8 cellular contexts compared by ENCODE assay signal in genomic region chr6:39280247-39280731, GRCh38. TPM values are rescaled to one million over a fixed set of nuclear protein-coding genes. Genes with fewer than 3 reads are reported as not detected.
DNase-seq lines count a peak whose midpoint lies in the region; ATAC-seq and TF ChIP-seq lines count a peak whose summit lies in the region.

No MANE protein-coding gene starts in this region.

- H3K27me3 ChIP-seq in HCT116 (ENCODE audit: insufficient read depth, low read length) (no peaks in the 10 kb centered on the region), body of pancreas (no peaks in the 10 kb centered on the region), left lung (no peaks in the 10 kb centered on the region), BE2C (peaks cover 15% of the 10 kb centered on the region)

- no peaks in the 10 kb centered on the region for H3K79me2 ChIP-seq in HCT116 (ENCODE audit: insufficient read depth, low read length)

- TF ChIP-seq POLR2A in HCT116 (IDR thresholded peaks at IDR 0.05; ENCODE audit: borderline replicate concordance, extremely low read depth, insufficient read depth, insufficient read length) (no peak), body of pancreas (IDR thresholded peaks at IDR 0.05) (no peak)

- ATAC-seq in HCT116 (peak; percentile 94), body of pancreas (peak; percentile 78), left lung (peak; percentile 71), HG03432 (IDR thresholded peaks at IDR 0.05; ENCODE audit: unreplicated experiment) (no peak)

- POLR2A ChIA-PET in HCT116 (lab: Charles Lee), result no interaction called here

- peak overlapping the region; percentile 59 for H3K9ac ChIP-seq in HCT116 (ENCODE audit: low read length)

- peak overlapping the region; percentile 82 for H3K4me2 ChIP-seq in HCT116 (ENCODE audit: low read length)

- peak; percentile 4 for DNase-seq in ACHN
- peak; percentile 69 for DNase-seq in HCT116 (ENCODE audit: low read depth, low spot score)
- DNase-seq in body of pancreas, result peak; percentile 28 to 63 (median 42)
- no peak for DNase-seq in left lung
- DNase-seq in activated CD8-positive, alpha-beta memory T cell treated with anti-CD3 and anti-CD28 coated beads for 24 hours, result no peak
- DNase-seq in BE2C, result no peak
- no peak for DNase-seq in putamen (ENCODE audit: low spot score)

- H3K36me3 ChIP-seq in HCT116 (ENCODE audit: control insufficient read depth in 1 of 2, insufficient read depth in 2 of 2, low read length in 2 of 2) (no peaks in the 10 kb centered on the region), body of pancreas (replicated peaks in 1 of 2; ENCODE audit: insufficient read depth in 1 of 2, low read depth in 2 of 2) (no peaks in the 10 kb centered on the region), left lung (no peaks in the 10 kb centered on the region), BE2C (no peaks in the 10 kb centered on the region)

- no peak for TF ChIP-seq RAD21 in HCT116 (IDR thresholded peaks at IDR 0.05; ENCODE audit: low read depth)

- H2AFZ ChIP-seq in HCT116 (ENCODE audit: low read depth, low read length, poor library complexity, severe bottlenecking), result peak overlapping the region; percentile 36

- WGBS in body of pancreas, 2 donors, result 43 to 56% methylated on average over 3 to 8 of the region's 8 CpGs

- no peaks in the 10 kb centered on the region for H3K9me2 ChIP-seq in HCT116 (ENCODE audit: insufficient read depth)

- CTCF ChIA-PET in HCT116 (lab: Charles Lee), result interaction anchor here (1.0 kb wide), 1 partner anchor 23 kb away, joined by 4 read pairs; no protein-coding TSS in a partner anchor

- H3K4me3 ChIP-seq in HCT116 (replicated peaks in 1 of 2; ENCODE audit: low read depth in 1 of 2, low read length in 2 of 2) (peak overlapping the region; percentile 17 to 44), body of pancreas (no peak overlapping the region), left lung (no peak overlapping the region), BE2C (ENCODE audit: low read depth, low read length) (no peak overlapping the region)

- RAD21 ChIA-PET in HCT116 (lab: Charles Lee; ENCODE audit: low non-redundant PET in 1 of 2, low total read pairs in 2 of 2, uncharacterized antibody in 2 of 2, unreplicated experiment in 2 of 2), result no interaction called here

- peak overlapping the region; percentile 28 for H3K27ac ChIP-seq in HCT116 (ENCODE audit: low read depth, low read length)
- H3K27ac ChIP-seq in body of pancreas, result peak overlapping the region in 3 of 4 donors; percentile 46 to 75 (median 67)
- no peak overlapping the region for H3K27ac ChIP-seq in left lung

- no peaks in the 10 kb centered on the region for H4K20me1 ChIP-seq in HCT116 (ENCODE audit: insufficient read depth)

- H3K9me3 ChIP-seq in HCT116 (ENCODE audit: control insufficient read depth in 1 of 2, insufficient read depth in 1 of 2, low read depth in 1 of 2, low read length in 2 of 2), result no peaks in the 10 kb centered on the region
- no peaks in the 10 kb centered on the region for H3K9me3 ChIP-seq in body of pancreas
- no peaks in the 10 kb centered on the region for H3K9me3 ChIP-seq in left lung
- no peaks in the 10 kb centered on the region for H3K9me3 ChIP-seq in BE2C

- TF ChIP-seq CTCF in HCT116 (IDR thresholded peaks at IDR 0.05 in 2 of 3, conservative IDR thresholded peaks at IDR 0.05 in 1 of 3; ENCODE audit: borderline replicate concordance in 1 of 3, insufficient read depth in 1 of 3, low read depth in 2 of 3, low read length in 2 of 3), result no peak
- no peak for TF ChIP-seq CTCF in body of pancreas (IDR thresholded peaks at IDR 0.05)
- no peak for TF ChIP-seq CTCF in left lung (IDR thresholded peaks at IDR 0.05)
- TF ChIP-seq CTCF in BE2C (IDR thresholded peaks at IDR 0.05; ENCODE audit: low read depth, low read length), result no peak

- intact Hi-C loops in HCT116 (cut with micrococcal nuclease) (no loop called here), body of pancreas (cut with DNase I) (no loop called here), left lung (cut with DNase I) (no loop called here)

- H3K4me1 ChIP-seq in HCT116 (ENCODE audit: control insufficient read depth in 1 of 2, insufficient read depth in 2 of 2, low read length in 2 of 2) (peaks cover 12 to 47% of the 10 kb centered on the region in 2 experiments), body of pancreas (no peaks in the 10 kb centered on the region), left lung (peaks cover 0 to 3% of the 10 kb centered on the region in 2 donors), BE2C (no peaks in the 10 kb centered on the region)

- BruUV-seq in HCT116 (replicated peaks; lab: Mats Ljungman, UMichigan), result no TSS peak

- in situ Hi-C loops in ACHN (cut with HindIII; ENCODE audit: low pct_ligation_motif_present, low pct_unique_long_range_greater_than_20kb, low sequenced_read_pairs), result no loop called here

TF ChIP-seq in HCT116, 20 proteins besides CTCF, POLR2A, EP300 and RAD21:
- peak; percentile 80 for TF ChIP-seq FOSL1 (IDR thresholded peaks at IDR 0.05; ENCODE audit: low read depth)
- no peak for TF ChIP-seq TCF7L2 (IDR thresholded peaks at IDR 0.05; ENCODE audit: borderline replicate concordance, extremely low read depth, insufficient read depth, insufficient read length)
- TF ChIP-seq POLR2AphosphoS5 (IDR thresholded peaks at IDR 0.05; ENCODE audit: low read depth, low read length), result peak; percentile 62
- TF ChIP-seq YY1 (IDR thresholded peaks at IDR 0.05; ENCODE audit: extremely low read depth, insufficient replicate concordance, low read depth, low read length), result no peak
- no peak for TF ChIP-seq ZNF274 (IDR thresholded peaks at IDR 0.05; ENCODE audit: low read depth, low read length)
- peak; percentile 79 for TF ChIP-seq SP1 (IDR thresholded peaks at IDR 0.05; ENCODE audit: low read depth)
- TF ChIP-seq MAX (IDR thresholded peaks at IDR 0.05), result peak; percentile 61
- peak; percentile 84; the same call in 1 of the 2 replicates for TF ChIP-seq CBX3 (IDR thresholded peaks at IDR 0.05; ENCODE audit: low read depth)
- TF ChIP-seq JUND (IDR thresholded peaks at IDR 0.05), result peak; percentile 74

RNA-seq across cellular contexts. Expression of gene KCNK17, which starts 33.9 kb away (rescaled TPM):
- total RNA-seq in HCT116 (2021; ENCODE audit: unreplicated experiment) (not detected), body of pancreas (1 to 10 TPM; 1.6 to 2.3 TPM), left lung (1 to 10 TPM; 4.8 to 5.2 TPM)
- polyA plus RNA-seq in HCT116 (2012), result not detected in 2 replicates
- polyA plus RNA-seq in BE2C (2012; ENCODE audit: insufficient read depth, insufficient read length, low read depth), result not detected

RNA-seq across cellular contexts. Expression of gene KCNK16, which starts 42.2 kb away (rescaled TPM):
- total RNA-seq in HCT116 (2021; ENCODE audit: unreplicated experiment) (not detected), body of pancreas (1 to 10 TPM in 1 of 2 donors, not detected in 1; 2.9 TPM), left lung (not detected)
- polyA plus RNA-seq in HCT116 (2012), result not detected in 2 replicates
- not detected for polyA plus RNA-seq in BE2C (2012; ENCODE audit: insufficient read depth, insufficient read length, low read depth)

RNA-seq across cellular contexts. Expression of gene KCNK5, which starts 51.0 kb away (rescaled TPM):
- total RNA-seq in HCT116 (2021; ENCODE audit: unreplicated experiment) (9.5 TPM), body of pancreas (10 to 100 TPM; 16.9 to 31.0 TPM), left lung (10 to 100 TPM; 12.6 to 14.5 TPM)
- 6.4 and 8.3 TPM in 2 replicates for polyA plus RNA-seq in HCT116 (2012)
- not detected for polyA plus RNA-seq in BE2C (2012; ENCODE audit: insufficient read depth, insufficient read length, low read depth)

Comparison
In these comparisons a context has a peak if more than half of its experiments do, and no peak if none do; other contexts are left out.
1. DNase-seq: peak in ACHN (single experiment), HCT116 (single experiment) and body of pancreas (4 of 4); none in left lung (0 of 2), activated CD8-positive, alpha-beta memory T cell treated with anti-CD3 and anti-CD28 coated beads for 24 hours (single experiment), BE2C (single experiment) and putamen (single experiment).
2. H3K27ac ChIP-seq: peak in HCT116 (single experiment) and body of pancreas (3 of 4); none in left lung (0 of 2).
3. H3K4me3 ChIP-seq: peak in HCT116 (2 of 2); none in body of pancreas (0 of 2), left lung (0 of 2) and BE2C (single experiment).